26 cellular contexts compared by ENCODE assay signal in the genomic region with DNA sequence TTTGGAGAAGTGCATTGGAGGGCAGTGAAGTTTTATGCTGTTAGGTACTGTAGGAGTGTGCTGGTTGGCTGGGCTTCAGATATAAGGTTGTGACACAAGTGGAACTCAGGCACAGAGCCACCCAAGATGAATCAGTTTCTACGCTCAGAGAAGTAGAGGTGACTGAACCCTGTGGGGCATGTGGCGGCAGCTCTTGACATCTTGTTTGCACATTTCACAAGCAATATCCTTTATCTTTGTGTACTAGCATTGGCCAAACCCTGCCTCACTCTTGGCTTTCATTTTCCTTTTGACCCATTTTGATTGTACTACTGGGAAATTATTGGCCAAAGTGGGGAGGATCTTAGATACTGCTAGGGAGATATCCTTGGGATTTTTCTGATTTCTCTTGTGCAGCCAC.
DNase-seq lines count a peak whose midpoint lies in the region; ATAC-seq and TF ChIP-seq lines count a peak whose summit lies in the region.
"Had no signal": no experiment of that assay in that cellular context is flagged by ENCODE, and none has a peak within 500 bp of the region (broad histone marks: within the 10 kb centered on the region; RNA-seq: fewer than 3 reads in every experiment).

No MANE protein-coding gene starts in this region.

- ATAC-seq in right lobe of liver, result peak; percentile 95 to 100 (median 98)
- peak; percentile 91 for ATAC-seq in upper lobe of right lung
- no peak for ATAC-seq in GM18502 (IDR thresholded peaks at IDR 0.05; ENCODE audit: poor library complexity, unreplicated experiment)
- ATAC-seq in HG02973 (IDR thresholded peaks at IDR 0.05; ENCODE audit: unreplicated experiment), result no peak
- ATAC-seq: activated CD4-positive, CD25-positive, alpha-beta regulatory T cell treated with anti-CD3 and anti-CD28 coated beads, Interleukin-2, amount 50 U/mL, for 24 hours; PC-3; sciatic nerve; T-helper 17 cell had no signal

- no peaks in the 10 kb centered on the region for H3K36me3 ChIP-seq in right lobe of liver
- no peaks in the 10 kb centered on the region for H3K36me3 ChIP-seq in upper lobe of right lung
- H3K36me3 ChIP-seq: HAP-1, MG63, thyroid gland had no signal

- DNase-seq in HuH-7.5 (ENCODE audit: low spot score) (peak; percentile 74), astrocyte of the hippocampus (ENCODE audit: low read depth, low spot score) (peak; percentile 5), right lobe of liver (peak; percentile 65 to 92 (median 84)), upper lobe of right lung (peak; percentile 66), activated T-cell treated with anti-CD3 and anti-CD28 coated beads for 4 hours (no peak)
- DNase-seq: activated CD4-positive, alpha-beta T cell treated with anti-CD3 and anti-CD28 coated beads, Interleukin-2, amount 50 U/mL, for 4 hours; activated naive CD4-positive, alpha-beta T cell; DMS153; hippocampal formation; KG1; MG63; NCI-H1436; NCI-H2081 treated with DMSO at 0.1 percent for 48 hours; NCI-H226; NCI-H526 treated with DMSO at 0.1 percent for 48 hours; NK-92 treated with Interleukin-12 subunit alpha and Interleukin-12 subunit beta, amount 100 ng/mL, for 24 hours; PC-3; stimulated activated CD8-positive, alpha-beta memory T cell treated with anti-CD3 and anti-CD28 coated beads, Interleukin-4, amount 100 ng/mL, for 48 hours; T-helper 17 cell; thyroid gland had no signal

- H3K4me3 ChIP-seq in right lobe of liver (no peak overlapping the region), upper lobe of right lung (no peak overlapping the region)
- H3K4me3 ChIP-seq: BLaER1 treated with 17β-estradiol and CSF1 and Interleukin-3, amounts not matched to agents 10 nM and 100 nM; HAP-1; MG63; thyroid gland had no signal

- H3K9me3 ChIP-seq in right lobe of liver (no peaks in the 10 kb centered on the region), upper lobe of right lung (no peaks in the 10 kb centered on the region)
- H3K9me3 ChIP-seq: HAP-1, MG63, thyroid gland had no signal

- no peaks in the 10 kb centered on the region for H3K27me3 ChIP-seq in right lobe of liver
- H3K27me3 ChIP-seq in upper lobe of right lung, result no peaks in the 10 kb centered on the region
- H3K27me3 ChIP-seq: BLaER1 treated with 17β-estradiol and CSF1 and Interleukin-3, amounts not matched to agents 10 nM and 100 nM; MG63; thyroid gland had no signal

- H3K4me1 ChIP-seq in right lobe of liver (peaks cover 0 to 15% (median 6%) of the 10 kb centered on the region in 4 donors), upper lobe of right lung (no peaks in the 10 kb centered on the region)
- H3K4me1 ChIP-seq: HAP-1, thyroid gland had no signal

- 11% methylated on average over 2 of the region's 2 CpGs for WGBS in right lobe of liver (ENCODE audit: insufficient coverage, low coverage, low lambda C conversion rate, missing lambda C conversion rate)

- H3K27ac ChIP-seq in right lobe of liver (peak overlapping the region in 2 of 3 donors; percentile 16 to 54), upper lobe of right lung (no peak overlapping the region)
- H3K27ac ChIP-seq: thyroid gland had no signal

- intact Hi-C loops in right lobe of liver (cut with DNase I), result no loop called here
- intact Hi-C loops in upper lobe of right lung (cut with DNase I), result no loop called here

- TF ChIP-seq CTCF in right lobe of liver (IDR thresholded peaks at IDR 0.05) (no peak), upper lobe of right lung (IDR thresholded peaks at IDR 0.05) (no peak)

- no peak for TF ChIP-seq POLR2A in right lobe of liver (IDR thresholded peaks at IDR 0.05)

Comparison
In these comparisons a context has a peak if more than half of its experiments do, and no peak if none do; other contexts are left out.
1. ATAC-seq: peak in right lobe of liver (4 of 4) and upper lobe of right lung (single experiment); none in GM18502 (single experiment) and HG02973 (single experiment).